ENCODE assay signal across 8 cellular contexts in the genomic region with DNA sequence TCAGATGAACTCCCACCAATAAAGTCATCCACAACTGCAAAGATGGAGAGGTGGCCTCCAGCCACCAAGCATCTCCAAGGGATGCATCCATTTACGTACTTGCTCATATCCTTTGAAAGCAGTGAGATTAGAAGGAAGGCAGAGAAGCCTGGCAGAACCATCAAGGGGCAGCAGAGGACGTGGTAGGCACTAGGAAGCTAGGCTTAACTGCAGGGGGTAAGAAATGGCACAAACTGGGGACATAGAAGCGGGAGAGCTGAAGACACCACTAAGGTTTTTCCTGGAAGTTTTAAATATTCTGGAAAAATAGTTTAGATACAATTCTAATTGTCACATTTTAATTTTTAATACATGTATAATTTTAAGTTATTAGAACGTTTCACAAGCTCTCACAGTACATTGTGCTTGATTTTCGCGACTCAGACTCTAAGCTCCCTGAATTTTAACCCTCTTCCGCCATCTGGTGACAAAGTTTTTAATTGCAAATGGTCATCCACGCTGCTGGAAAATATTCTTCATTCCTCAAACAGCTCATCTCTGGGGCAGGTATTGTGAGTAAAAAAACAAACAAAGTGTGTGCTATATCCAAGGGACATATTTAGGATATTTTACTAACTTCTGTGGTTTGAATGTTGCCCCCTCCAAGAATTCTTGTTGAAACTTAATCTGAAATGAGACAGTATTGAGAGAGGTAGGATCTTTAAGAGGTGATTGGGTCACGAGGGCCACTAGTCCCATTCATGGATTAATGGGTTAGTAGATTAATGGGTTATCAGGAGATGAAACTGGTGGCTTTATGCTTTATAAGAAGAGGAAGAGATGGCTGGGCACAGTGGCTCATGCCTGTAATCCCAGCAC. TPM values are rescaled to one million over a fixed set of nuclear protein-coding genes. Genes with fewer than 3 reads are reported as not detected.
DNase-seq lines count a peak whose midpoint lies in the region; ATAC-seq and TF ChIP-seq lines count a peak whose summit lies in the region.

No MANE protein-coding gene starts in this region.

- H3K27me3 ChIP-seq in GM06990 (replicated peaks; ENCODE audit: control insufficient read depth, insufficient read depth, low read length), result no peaks in the 10 kb centered on the region

- no peak for ATAC-seq in GM21360 (IDR thresholded peaks at IDR 0.05; ENCODE audit: unreplicated experiment)

- H3K4me3 Mint-ChIP-seq in brain (peak overlapping the region; percentile 12 to 86 (median 67)), immature natural killer cell (peak overlapping the region; percentile 27 to 90 (median 85))

- H3K4me3 ChIP-seq in GM06990 (replicated peaks; ENCODE audit: low read depth, low read length), result no peak overlapping the region

- H3K27ac Mint-ChIP-seq in brain, result peak overlapping the region in 1 of 5 experiments; percentile 36
- H3K27ac Mint-ChIP-seq in immature natural killer cell, result peak overlapping the region in 4 of 6 donors; percentile 8 to 64 (median 20)

- no peak for DNase-seq in GM06990 (ENCODE audit: extremely low read depth, insufficient read length)
- peak; percentile 66 for DNase-seq in NCI-H1092 treated with DMSO at 0.1 percent for 48 hours (lab: John Stamatoyannopoulos, UW)
- DNase-seq in SKM-1 (lab: John Stamatoyannopoulos, UW; ENCODE audit: unreplicated experiment), result peak; percentile 54
- DNase-seq in immature natural killer cell, result peak; percentile 64 to 72 (median 68)
- DNase-seq in stimulated activated CD4-positive, alpha-beta T cell treated with anti-CD3 and anti-CD28 coated beads, Interleukin-1b, Interleukin-23, amount 100 ng/mL, for 48 hours, result peak; percentile 41

- H3K9me3 Mint-ChIP-seq in brain, result no peaks in the 10 kb centered on the region
- H3K9me3 Mint-ChIP-seq in immature natural killer cell, result no peaks in the 10 kb centered on the region

- no peaks in the 10 kb centered on the region; the same call in 1 of the 2 replicates for H3K36me3 ChIP-seq in GM06990 (ENCODE audit: control insufficient read depth, insufficient read depth, low read length)

- H3K4me1 Mint-ChIP-seq in brain (peaks cover 24% of the 10 kb centered on the region), immature natural killer cell (peaks cover 44 to 46% of the 10 kb centered on the region in 2 donors)

- no peak overlapping the region for H3K27ac ChIP-seq in 22Rv1

- H3K36me3 Mint-ChIP-seq in brain, result peaks cover 13% of the 10 kb centered on the region
- no peaks in the 10 kb centered on the region for H3K36me3 Mint-ChIP-seq in immature natural killer cell

- TF ChIP-seq CTCF in 22Rv1 (IDR thresholded peaks at IDR 0.05) (peak; percentile 79), GM06990 (IDR thresholded peaks at IDR 0.05; ENCODE audit: insufficient read depth, low read length, poor library complexity, severe bottlenecking) (peak; percentile 50), brain (conservative IDR thresholded peaks at IDR 0.05) (peak; percentile 66 to 75)

- H3K27me3 Mint-ChIP-seq in brain (no peaks in the 10 kb centered on the region), immature natural killer cell (ENCODE audit: low read depth in 3 of 3) (no peaks in the 10 kb centered on the region)

RNA-seq across cellular contexts. Expression of a gene that starts 1.6 kb away (rescaled TPM):
- 2.2 TPM for polyA plus RNA-seq in brain (ENCODE audit: insufficient read depth, low read depth, low replicate concordance)
- 10 to 100 TPM; 27.7 to 37.7 (median 31.6) TPM for polyA plus RNA-seq in immature natural killer cell

RNA-seq across cellular contexts. Expression of a gene that starts 24.4 kb away (rescaled TPM):
- polyA plus RNA-seq in brain (ENCODE audit: insufficient read depth, low read depth, low replicate concordance) (429 TPM), immature natural killer cell (100 to 1,000 TPM; 429 to 774 (median 468) TPM)

RNA-seq across cellular contexts. Expression of a gene that starts 30.5 kb away (rescaled TPM):
- polyA plus RNA-seq in brain (ENCODE audit: insufficient read depth, low read depth, low replicate concordance) (27.0 TPM), immature natural killer cell (10 to 100 TPM; 33.3 to 54.1 (median 44.3) TPM)
